37 cellular contexts compared by ENCODE assay signal in the genomic region with DNA sequence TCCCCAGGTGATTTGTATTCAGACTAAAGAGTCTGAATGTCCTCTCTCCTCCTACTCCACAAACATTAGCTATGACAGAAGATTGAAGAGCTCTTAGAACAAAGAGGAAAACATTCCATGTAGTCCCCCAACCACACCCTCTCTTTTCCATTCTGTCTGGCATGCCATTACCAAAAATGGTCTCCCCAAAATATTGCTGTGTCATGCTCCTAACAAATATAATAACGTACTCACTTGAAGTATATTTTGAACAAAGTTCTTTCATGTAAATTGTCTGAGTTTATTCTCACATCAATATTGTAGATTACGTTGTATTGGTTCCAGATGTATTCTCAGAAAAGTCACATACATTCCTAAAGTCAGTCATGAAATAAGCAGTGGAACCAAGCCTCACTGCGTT.
"Had no signal": no experiment of that assay in that cellular context is flagged by ENCODE, and none has a peak within 500 bp of the region (broad histone marks: within the 10 kb centered on the region; RNA-seq: fewer than 3 reads in every experiment).

No MANE protein-coding gene starts in this region.

- DNase-seq: activated CD4-positive, alpha-beta memory T cell treated with anti-CD3 and anti-CD28 coated beads for 36 hours; activated CD4-positive, alpha-beta T cell treated with anti-CD3 and anti-CD28 coated beads for 36 hours; activated CD4-positive, alpha-beta T cell treated with anti-CD3 and anti-CD28 coated beads, Interleukin-2, amount 10 ng/mL, durations not matched to agents 24 days and 14 days; activated CD4-positive, CD25-positive, alpha-beta regulatory T cell; activated CD4-positive, CD25-positive, alpha-beta regulatory T cell treated with anti-CD3 and anti-CD28 coated beads, Interleukin-2, amount 50 U/mL, for 72 hours; activated CD8-positive, alpha-beta memory T cell treated with anti-CD3 and anti-CD28 coated beads, Interleukin-2, amount 10 ng/mL, durations not matched to agents 7 days and 5 days; activated CD8-positive, alpha-beta memory T cell treated with anti-CD3 and anti-CD28 coated beads, Interleukin-2, amount 50 U/mL, for 4 hours; activated CD8-positive, alpha-beta T cell treated with anti-CD3 and anti-CD28 coated beads, Interleukin-2, amount 10 ng/mL, durations not matched to agents 7 days and 5 days; activated effector memory CD4-positive, alpha-beta T cell treated with anti-CD3 and anti-CD28 coated beads, Interleukin-2, amount 50 U/mL, for 16 hours; activated naive CD4-positive, alpha-beta T cell treated with anti-CD3 and anti-CD28 coated beads, Interleukin-2, amount 10 ng/mL, durations not matched to agents 7 days and 5 days; activated T-cell treated with anti-CD3 and anti-CD28 coated beads, Interleukin-2, amount 50 U/mL, for 1 hour; activated T-cell treated with anti-CD3 and anti-CD28 coated beads, Interleukin-2, amount 50 U/mL, for 48 hours; adrenal gland; amygdala; aorta; body of pancreas; caudate nucleus; cortex of kidney; dermis blood vessel endothelial cell; effector CD4-positive, alpha-beta T cell; effector memory CD8-positive, alpha-beta T cell; esophagus squamous epithelium; foreskin melanocyte; heart right ventricle; T-helper 1 cell; T-helper 17 cell; T1000; WERI-Rb-1 had no signal

- H3K9me3 Mint-ChIP-seq: activated CD4-positive, alpha-beta T cell treated with anti-CD3 and anti-CD28 coated beads, Interleukin-2, amount 10 ng/mL, durations not matched to agents 24 days and 14 days had no signal

- FAIRE-seq: colon, endometrium, endothelial cell of umbilical vein had no signal

- H3K4me1 ChIP-seq: adrenal gland, body of pancreas, esophagus squamous epithelium, gastroesophageal sphincter, heart right ventricle had no signal

- H3K27me3 Mint-ChIP-seq: activated CD4-positive, alpha-beta memory T cell treated with anti-CD3 and anti-CD28 coated beads for 36 hours; activated CD4-positive, alpha-beta T cell treated with anti-CD3 and anti-CD28 coated beads for 36 hours; activated CD4-positive, alpha-beta T cell treated with anti-CD3 and anti-CD28 coated beads, Interleukin-2, amount 10 ng/mL, durations not matched to agents 24 days and 14 days; activated CD8-positive, alpha-beta memory T cell treated with anti-CD3 and anti-CD28 coated beads, Interleukin-2, amount 10 ng/mL, durations not matched to agents 7 days and 5 days; activated naive CD4-positive, alpha-beta T cell treated with anti-CD3 and anti-CD28 coated beads, Interleukin-2, amount 10 ng/mL, durations not matched to agents 7 days and 5 days; activated naive CD8-positive, alpha-beta T cell; effector memory CD8-positive, alpha-beta T cell; T-helper 17 cell had no signal

- ATAC-seq: activated CD4-positive, alpha-beta T cell treated with anti-CD3 and anti-CD28 coated beads for 36 hours; activated CD8-positive, alpha-beta memory T cell treated with anti-CD3 and anti-CD28 coated beads, Interleukin-2, amount 10 ng/mL, durations not matched to agents 7 days and 5 days; activated CD8-positive, alpha-beta T cell treated with anti-CD3 and anti-CD28 coated beads, Interleukin-2, amount 10 ng/mL, durations not matched to agents 7 days and 5 days; body of pancreas; effector memory CD8-positive, alpha-beta T cell; gastroesophageal sphincter; heart right ventricle; T-helper 17 cell had no signal

- H3K4me3 Mint-ChIP-seq: activated CD4-positive, alpha-beta memory T cell treated with anti-CD3 and anti-CD28 coated beads for 36 hours; activated CD4-positive, alpha-beta T cell treated with anti-CD3 and anti-CD28 coated beads for 36 hours; activated CD4-positive, alpha-beta T cell treated with anti-CD3 and anti-CD28 coated beads, Interleukin-2, amount 10 ng/mL, durations not matched to agents 24 days and 14 days; activated CD8-positive, alpha-beta memory T cell treated with anti-CD3 and anti-CD28 coated beads, Interleukin-2, amount 10 ng/mL, durations not matched to agents 7 days and 5 days; activated CD8-positive, alpha-beta T cell treated with anti-CD3 and anti-CD28 coated beads, Interleukin-2, amount 10 ng/mL, durations not matched to agents 7 days and 5 days; activated naive CD4-positive, alpha-beta T cell treated with anti-CD3 and anti-CD28 coated beads, Interleukin-2, amount 10 ng/mL, durations not matched to agents 7 days and 5 days; activated naive CD8-positive, alpha-beta T cell; activated T-helper 1 cell treated with anti-CD3 and anti-CD28 coated beads, Interleukin-12 subunit alpha, Interleukin-12 subunit beta, Interleukin-2, Interleukin-4 antibody, amounts not matched to agents 30 ng/mL and 10 ng/mL and 1 ng/mL, durations not matched to agents 14 hours and 24 hours and 36 hours; effector memory CD8-positive, alpha-beta T cell; T-helper 17 cell; T-helper 2 cell treated with Interferon-gamma antibody and Interleukin-4, amounts not matched to agents 5 μg/mL and 100 μg/mL, for 36 hours had no signal

- H3K27me3 ChIP-seq: adrenal gland, body of pancreas, esophagus squamous epithelium, gastroesophageal sphincter, heart right ventricle had no signal

- H3K27ac ChIP-seq: adrenal gland, body of pancreas, epithelial cell of prostate, esophagus squamous epithelium, gastroesophageal sphincter, heart right ventricle, WERI-Rb-1 had no signal

- H3K27ac Mint-ChIP-seq: activated CD4-positive, alpha-beta memory T cell treated with anti-CD3 and anti-CD28 coated beads for 36 hours; activated CD4-positive, alpha-beta T cell treated with anti-CD3 and anti-CD28 coated beads for 36 hours; activated CD4-positive, alpha-beta T cell treated with anti-CD3 and anti-CD28 coated beads, Interleukin-2, amount 10 ng/mL, durations not matched to agents 24 days and 14 days; activated CD8-positive, alpha-beta memory T cell treated with anti-CD3 and anti-CD28 coated beads, Interleukin-2, amount 10 ng/mL, durations not matched to agents 7 days and 5 days; activated CD8-positive, alpha-beta T cell treated with anti-CD3 and anti-CD28 coated beads, Interleukin-2, amount 10 ng/mL, durations not matched to agents 7 days and 5 days; activated naive CD4-positive, alpha-beta T cell treated with anti-CD3 and anti-CD28 coated beads, Interleukin-2, amount 10 ng/mL, durations not matched to agents 7 days and 5 days; activated naive CD8-positive, alpha-beta T cell; activated T-helper 1 cell treated with anti-CD3 and anti-CD28 coated beads, Interleukin-12 subunit alpha, Interleukin-12 subunit beta, Interleukin-2, Interleukin-4 antibody, amounts not matched to agents 30 ng/mL and 10 ng/mL and 1 ng/mL, durations not matched to agents 14 hours and 24 hours and 36 hours; activated T-helper 2 cell treated with anti-CD3 and anti-CD28 coated beads, Interferon-gamma antibody, Interleukin-2, Interleukin-4, amounts not matched to agents 10 μg/mL and 5 μg/mL and 100 μg/mL, durations not matched to agents 14 hours and 24 hours and 36 hours; effector memory CD8-positive, alpha-beta T cell; T-helper 17 cell; T-helper 2 cell treated with Interferon-gamma antibody and Interleukin-4, amounts not matched to agents 5 μg/mL and 100 μg/mL, for 36 hours had no signal

- H3K9me3 ChIP-seq: adrenal gland, body of pancreas, esophagus squamous epithelium, gastroesophageal sphincter had no signal

- H3K36me3 Mint-ChIP-seq: activated CD4-positive, alpha-beta memory T cell treated with anti-CD3 and anti-CD28 coated beads for 36 hours; activated CD8-positive, alpha-beta memory T cell treated with anti-CD3 and anti-CD28 coated beads, Interleukin-2, amount 10 ng/mL, durations not matched to agents 7 days and 5 days; activated naive CD4-positive, alpha-beta T cell treated with anti-CD3 and anti-CD28 coated beads, Interleukin-2, amount 10 ng/mL, durations not matched to agents 7 days and 5 days; activated naive CD8-positive, alpha-beta T cell had no signal

- H3K4me3 ChIP-seq: adrenal gland, body of pancreas, esophagus squamous epithelium, gastroesophageal sphincter, heart right ventricle had no signal

- H3K36me3 ChIP-seq: adrenal gland, esophagus squamous epithelium, gastroesophageal sphincter, heart right ventricle, WERI-Rb-1 had no signal

- H3K4me1 Mint-ChIP-seq: activated CD4-positive, alpha-beta T cell treated with anti-CD3 and anti-CD28 coated beads for 36 hours; activated CD4-positive, alpha-beta T cell treated with anti-CD3 and anti-CD28 coated beads, Interleukin-2, amount 10 ng/mL, durations not matched to agents 24 days and 14 days; activated CD8-positive, alpha-beta memory T cell treated with anti-CD3 and anti-CD28 coated beads, Interleukin-2, amount 10 ng/mL, durations not matched to agents 7 days and 5 days; activated naive CD4-positive, alpha-beta T cell treated with anti-CD3 and anti-CD28 coated beads, Interleukin-2, amount 10 ng/mL, durations not matched to agents 7 days and 5 days; T-helper 17 cell had no signal
